Comparison of ENCODE assay signal across 28 cellular contexts in genomic region chr12:108895220-108895802, GRCh38. TPM values are rescaled to one million over a fixed set of nuclear protein-coding genes. Genes with fewer than 3 reads are reported as not detected.
DNase-seq lines count a peak whose midpoint lies in the region; ATAC-seq, FAIRE-seq and TF ChIP-seq lines count a peak whose summit lies in the region.
"Had no signal": no experiment of that assay in that cellular context is flagged by ENCODE, and none has a peak within 500 bp of the region (broad histone marks: within the 10 kb centered on the region; RNA-seq: fewer than 3 reads in every experiment).

No MANE protein-coding gene starts in this region.

- H4K8ac ChIP-seq in IMR-90 (ENCODE audit: low read depth in 2 of 2, low read length in 2 of 2), result no peak overlapping the region
- H4K8ac ChIP-seq in trophoblast cell (ENCODE audit: low read depth, low read length), result no peak overlapping the region

- H4K12ac ChIP-seq in trophoblast cell (ENCODE audit: low read depth, low read length), result no peak overlapping the region

- H2BK20ac ChIP-seq in IMR-90 (ENCODE audit: low read depth, low read length), result no peak overlapping the region

- H3K23ac ChIP-seq in IMR-90 (ENCODE audit: low read depth, low read length), result no peak overlapping the region
- peak overlapping the region; percentile 28 for H3K23ac ChIP-seq in trophoblast cell (ENCODE audit: low read length)

- no peak overlapping the region for H3K27ac Mint-ChIP-seq in stimulated activated naive B cell treated with anti-CD40 and anti-IgM and Interleukin-4, amounts not matched to agents 10 μg/mL and 1 μg/mL and 100 μg/mL, for 72 hours
- H3K27ac Mint-ChIP-seq: GM23338 had no signal

- H4K20me1 ChIP-seq in IMR-90 (ENCODE audit: insufficient read depth, low read length), result no peaks in the 10 kb centered on the region; the same call in 1 of the 2 replicates

- H2AFZ ChIP-seq in IMR-90 (replicated peaks; ENCODE audit: low read length, poor library complexity) (no peak overlapping the region), trophoblast cell (ENCODE audit: insufficient read depth, low read length, poor library complexity) (no peak overlapping the region)
- H2AFZ ChIP-seq: GM23338 had no signal

- H3K56ac ChIP-seq in IMR-90 (ENCODE audit: extremely low read depth, insufficient read depth, low read length), result no peak overlapping the region

- WGBS in A549 (ENCODE audit: missing lambda C conversion rate), result 52% methylated on average over 5 of the region's 5 CpGs
- 52% methylated on average over 5 of the region's 5 CpGs; no CpG with 5 or more reads in 1 of the 2 experiments for WGBS in IMR-90 (ENCODE audit: extremely low coverage in 2 of 2, insufficient read length in 1 of 2), 2 experiments
- no CpG with 5 or more reads among the region's 5 CpGs for WGBS in trophoblast cell (ENCODE audit: extremely low coverage, insufficient coverage, insufficient read length)

- H3K9me3 Mint-ChIP-seq in stimulated activated naive B cell treated with anti-CD40 and anti-IgM and Interleukin-4, amounts not matched to agents 10 μg/mL and 1 μg/mL and 100 μg/mL, for 72 hours, result peaks cover 3 to 4% of the 10 kb centered on the region in 2 donors

- no peaks in the 10 kb centered on the region for H3K79me2 ChIP-seq in trophoblast cell (ENCODE audit: control insufficient read depth, insufficient read depth, low read length, poor library complexity)

- H3K9me3 ChIP-seq in A549 (peaks cover 11% of the 10 kb centered on the region; the same call in 2 of the 3 replicates), IMR-90 (ENCODE audit: control insufficient read depth, insufficient read depth, low read length) (no peaks in the 10 kb centered on the region), trophoblast cell (ENCODE audit: insufficient read depth, low read depth, low read length) (peaks cover 6% of the 10 kb centered on the region)
- H3K9me3 ChIP-seq: MG63, Peyer's patch had no signal

- no TSS peak for BruUV-seq in IMR-90 (replicated peaks; lab: Mats Ljungman, UMichigan)

- TF ChIP-seq EP300 in A549 (IDR thresholded peaks at IDR 0.05), result no peak

- H3K9me1 ChIP-seq in IMR-90 (ENCODE audit: insufficient read depth, low read length), result peaks cover 6% of the 10 kb centered on the region

- H3K4me3 ChIP-seq in A549, result no peak overlapping the region
- H3K4me3 ChIP-seq in IMR-90 (ENCODE audit: insufficient read depth, low read depth, low read length), result no peak overlapping the region
- peak overlapping the region; percentile 58 for H3K4me3 ChIP-seq in trophoblast cell (ENCODE audit: low read depth, low read length)
- H3K4me3 ChIP-seq: GM23338, MG63, Peyer's patch had no signal

- DNase-seq in A549 (ENCODE audit: low read depth in 1 of 2, low spot score in 1 of 2) (no peak), IMR-90 (no peak), trophoblast cell (no peak), NOMO-1 treated with dmso at 0.1 percent for 144 hours (lab: John Stamatoyannopoulos, UW; ENCODE audit: unreplicated experiment) (no peak), LoVo (ENCODE audit: low spot score) (no peak)
- DNase-seq in stimulated activated CD4-positive, alpha-beta T cell treated with anti-CD3 and anti-CD28 coated beads, Interleukin-15, amount 100 ng/mL, for 24 hours, result no peak
- DNase-seq in stimulated activated naive B cell treated with anti-CD40 and anti-IgM and Interleukin-4, amounts not matched to agents 10 μg/mL and 1 μg/mL and 100 μg/mL, for 72 hours, result no peak
- DNase-seq: 8988T; Calu3; DMS79 treated with DMSO at 0.1 percent for 48 hours; GF-D8; HCEC 1CT; Kasumi-1; MG63; NCI-H1105 treated with DMSO at 0.1 percent for 48 hours; NCI-H146; NCI-H1930; NCI-H2107; NCI-H524 treated with DMSO at 0.1 percent for 48 hours; NCI-H82; NK-92 treated with Interleukin-12 subunit alpha and Interleukin-12 subunit beta, amount 100 ng/mL, for 24 hours; Peyer's patch; SHP77 treated with DMSO at 0.1 percent for 48 hours had no signal

- H2BK120ac ChIP-seq in IMR-90 (ENCODE audit: low read depth, low read length) (no peak overlapping the region), trophoblast cell (ENCODE audit: insufficient read depth, low read length, poor library complexity) (no peak overlapping the region)

- no peak overlapping the region for H2AK5ac ChIP-seq in IMR-90 (ENCODE audit: low read depth, low read length)
- no peak overlapping the region for H2AK5ac ChIP-seq in trophoblast cell (ENCODE audit: low read length)

- H3K27me3 ChIP-seq in IMR-90 (ENCODE audit: control insufficient read depth, insufficient read depth, low read length) (peaks cover 1% of the 10 kb centered on the region; the same call in 1 of the 2 replicates), trophoblast cell (ENCODE audit: insufficient read depth, low read length) (no peaks in the 10 kb centered on the region)
- H3K27me3 ChIP-seq: Peyer's patch had no signal

- H3K9ac ChIP-seq in IMR-90 (ENCODE audit: low read depth, low read length) (no peak overlapping the region), trophoblast cell (ENCODE audit: low read length) (no peak overlapping the region)

- POLR2A ChIA-PET in A549 (lab: Yijun Ruan, JAX), result no interaction called here
- POLR2A ChIA-PET in IMR-90 (lab: Charles Lee; ENCODE audit: unreplicated experiment), result no interaction called here

- H3K27me3 Mint-ChIP-seq in stimulated activated naive B cell treated with anti-CD40 and anti-IgM and Interleukin-4, amounts not matched to agents 10 μg/mL and 1 μg/mL and 100 μg/mL, for 72 hours, result peaks cover 7 to 8% of the 10 kb centered on the region in 2 donors

- TF ChIP-seq CTCF in A549 (IDR thresholded peaks at IDR 0.05) (no peak), IMR-90 (conservative IDR thresholded peaks at IDR 0.05; ENCODE audit: low read depth, low read length) (no peak)

- TF ChIP-seq POLR2A in A549 (IDR thresholded peaks at IDR 0.05; ENCODE audit: low read length) (peak; percentile 25; the same call in 1 of the 2 replicates), IMR-90 (IDR thresholded peaks at IDR 0.05; ENCODE audit: low read depth, low read length) (no peak)

- H2BK15ac ChIP-seq in IMR-90 (ENCODE audit: low read depth, low read length), result no peak overlapping the region

- H3K27ac ChIP-seq in A549 (no peak overlapping the region), IMR-90 (ENCODE audit: insufficient read depth, low read length) (no peak overlapping the region), trophoblast cell (ENCODE audit: low read depth, low read length) (no peak overlapping the region)
- H3K27ac ChIP-seq: Peyer's patch had no signal

- ATAC-seq in A549 (no peak), IMR-90 (ENCODE audit: low read depth) (no peak), esophagus mucosa (peak; percentile 10)
- no peak for ATAC-seq in stimulated activated naive B cell treated with anti-CD40 and anti-IgM and Interleukin-4, amounts not matched to agents 10 μg/mL and 1 μg/mL and 100 μg/mL, for 72 hours (replicated peaks)
- ATAC-seq: GM23338 had no signal

- H3K14ac ChIP-seq in IMR-90 (replicated peaks; ENCODE audit: low read depth, low read length), result no peak overlapping the region
- H3K14ac ChIP-seq in trophoblast cell (ENCODE audit: low read length), result no peak overlapping the region

- H4K5ac ChIP-seq in IMR-90 (ENCODE audit: low read depth, low read length), result no peak overlapping the region

- no peak overlapping the region for H2BK5ac ChIP-seq in IMR-90 (ENCODE audit: low read depth, low read length, poor library complexity, severe bottlenecking)
- no peak overlapping the region for H2BK5ac ChIP-seq in trophoblast cell (ENCODE audit: low read depth, low read length, poor library complexity)

- no peaks in the 10 kb centered on the region for H3K4me1 Mint-ChIP-seq in stimulated activated naive B cell treated with anti-CD40 and anti-IgM and Interleukin-4, amounts not matched to agents 10 μg/mL and 1 μg/mL and 100 μg/mL, for 72 hours
- H3K4me1 Mint-ChIP-seq: GM23338 had no signal

- H2BK12ac ChIP-seq in trophoblast cell (ENCODE audit: low read length), result no peak overlapping the region

- no peaks in the 10 kb centered on the region for H3K36me3 Mint-ChIP-seq in stimulated activated naive B cell treated with anti-CD40 and anti-IgM and Interleukin-4, amounts not matched to agents 10 μg/mL and 1 μg/mL and 100 μg/mL, for 72 hours

- H3K4ac ChIP-seq in IMR-90 (ENCODE audit: low read depth, low read length) (no peak overlapping the region), trophoblast cell (ENCODE audit: low read depth, low read length) (no peak overlapping the region)

- H4K91ac ChIP-seq in IMR-90 (ENCODE audit: insufficient read depth, low read depth, low read length), result no peak overlapping the region
- no peak overlapping the region for H4K91ac ChIP-seq in trophoblast cell (ENCODE audit: low read depth, low read length)

- FAIRE-seq in A549 (lab: Jason Lieb, UNC), result no peak
- FAIRE-seq: GM18507 had no signal

- H3K4me1 ChIP-seq in A549 (no peaks in the 10 kb centered on the region), IMR-90 (ENCODE audit: control insufficient read depth, insufficient read depth, low read length) (no peaks in the 10 kb centered on the region), trophoblast cell (ENCODE audit: control insufficient read depth in 1 of 2, insufficient read depth in 2 of 2, low read length in 2 of 2) (peaks cover 6 to 9% of the 10 kb centered on the region in 2 experiments)
- H3K4me1 ChIP-seq: Peyer's patch had no signal

- TF ChIP-seq RAD21 in A549 (conservative IDR thresholded peaks at IDR 0.05 in 1 of 2, IDR thresholded peaks at IDR 0.05 in 1 of 2) (no peak), IMR-90 (IDR thresholded peaks at IDR 0.05; ENCODE audit: low read length) (no peak)

- H2AK9ac ChIP-seq in IMR-90 (replicated peaks; ENCODE audit: low read depth, low read length, poor library complexity), result peak overlapping the region; percentile 42

- H3K4me2 ChIP-seq in A549, result no peak overlapping the region
- no peak overlapping the region for H3K4me2 ChIP-seq in IMR-90 (ENCODE audit: low read depth, low read length)
- H3K4me2 ChIP-seq in trophoblast cell (ENCODE audit: low read length), result no peak overlapping the region
- H3K4me2 ChIP-seq: GM23338 had no signal

- H3K4me3 Mint-ChIP-seq in stimulated activated naive B cell treated with anti-CD40 and anti-IgM and Interleukin-4, amounts not matched to agents 10 μg/mL and 1 μg/mL and 100 μg/mL, for 72 hours, result no peak overlapping the region
- H3K4me3 Mint-ChIP-seq: GM23338 had no signal

- in situ Hi-C loops in IMR-90 (cut with MboI; ENCODE audit: low sequenced_read_pairs), result no loop called here

- CTCF ChIA-PET in A549 (lab: Yijun Ruan, JAX), result no interaction called here
- CTCF ChIA-PET in IMR-90 (lab: Yijun Ruan, JAX), result no interaction called here

- H3K79me1 ChIP-seq in IMR-90 (ENCODE audit: low read depth in 1 of 2, low read length in 2 of 2) (no peaks in the 10 kb centered on the region), trophoblast cell (ENCODE audit: low read length) (no peaks in the 10 kb centered on the region)

- dilution Hi-C loops in IMR-90 (cut with HindIII; ENCODE audit: low sequenced_read_pairs, unreplicated experiment), result no loop called here

- intact Hi-C loops in IMR-90 (cut with micrococcal nuclease), result no loop called here

- no peaks in the 10 kb centered on the region for H3K36me3 ChIP-seq in IMR-90 (ENCODE audit: control insufficient read depth, insufficient read depth, low read length)
- no peaks in the 10 kb centered on the region for H3K36me3 ChIP-seq in trophoblast cell (ENCODE audit: control insufficient read depth in 1 of 2, insufficient read depth in 2 of 2, low read length in 2 of 2)
- H3K36me3 ChIP-seq: MG63, Peyer's patch had no signal

- H3K18ac ChIP-seq in IMR-90 (ENCODE audit: low read depth, low read length) (no peak overlapping the region), trophoblast cell (ENCODE audit: low read length) (no peak overlapping the region)

RNA-seq across cellular contexts. Expression of gene DAO, which starts 15.4 kb away (rescaled TPM):
- not detected in 2 replicates for polyA plus RNA-seq in A549 (2011; rRNA removed)
- polyA plus RNA-seq in A549 (2012; cell fraction: cytosol; rRNA removed), result 0.01 TPM in 1 of 2 replicates, not detected in the other
- not detected in 2 replicates for polyA plus RNA-seq in A549 (2012; cell fraction: nucleus; rRNA removed)
- polyA plus RNA-seq in A549 (2017; fragmentation: RNase III; extraction: RNeasy Plus Mini Kit Qiagen cat#74134 plus additional on column Dnase treatment), result not detected in 3 replicates
- polyA minus RNA-seq in A549 (2011; rRNA and poly(A)+ RNA removed), result not detected in 2 replicates
- not detected in 2 replicates for total RNA-seq in IMR-90 (2012; rRNA removed)
- not detected in 2 replicates for polyA plus RNA-seq in IMR-90 (2012; rRNA removed)
- polyA plus RNA-seq in IMR-90 (2012; cell fraction: cytosol; rRNA removed), result not detected in 2 replicates
- polyA plus RNA-seq in IMR-90 (2012; cell fraction: nucleus; rRNA removed; ENCODE audit: low replicate concordance), result 0.11 TPM in 1 of 2 replicates, not detected in the other
- total RNA-seq in esophagus mucosa, result not detected
- polyA plus RNA-seq in trophoblast cell (2013), result 0.45 and 0.68 TPM in 2 replicates
- total RNA-seq: Calu3, GM23338, OCI-LY7 had no signal
- polyA plus RNA-seq: BJ, GM23338 had no signal

RNA-seq across cellular contexts. Expression of gene SSH1, which starts 37.9 kb away (rescaled TPM):
- polyA plus RNA-seq in A549 (2011; rRNA removed) (24.1 and 26.2 TPM in 2 replicates), A549 (2017; fragmentation: RNase III; extraction: RNeasy Plus Mini Kit Qiagen cat#74134 plus additional on column Dnase treatment) (15.4 to 16.7 TPM (median 16.6 TPM) in 3 replicates), IMR-90 (2012; rRNA removed) (37.2 and 40.8 TPM in 2 replicates)
- polyA plus RNA-seq in A549 (2012; cell fraction: cytosol; rRNA removed), result 14.4 and 19.0 TPM in 2 replicates
- polyA plus RNA-seq in A549 (2012; cell fraction: nucleus; rRNA removed), result 24.4 and 26.2 TPM in 2 replicates
- 35.1 and 37.2 TPM in 2 replicates for polyA minus RNA-seq in A549 (2011; rRNA and poly(A)+ RNA removed)
- total RNA-seq in IMR-90 (2012; rRNA removed) (16.7 and 17.6 TPM in 2 replicates), esophagus mucosa (16.0 TPM)
- 14.1 and 19.4 TPM in 2 replicates for polyA plus RNA-seq in IMR-90 (2012; cell fraction: cytosol; rRNA removed)
- 68.2 and 83.5 TPM in 2 replicates for polyA plus RNA-seq in IMR-90 (2012; cell fraction: nucleus; rRNA removed; ENCODE audit: low replicate concordance)
- polyA plus RNA-seq in trophoblast cell (2013), result 28.2 and 30.2 TPM in 2 replicates
